In the genomic region with DNA sequence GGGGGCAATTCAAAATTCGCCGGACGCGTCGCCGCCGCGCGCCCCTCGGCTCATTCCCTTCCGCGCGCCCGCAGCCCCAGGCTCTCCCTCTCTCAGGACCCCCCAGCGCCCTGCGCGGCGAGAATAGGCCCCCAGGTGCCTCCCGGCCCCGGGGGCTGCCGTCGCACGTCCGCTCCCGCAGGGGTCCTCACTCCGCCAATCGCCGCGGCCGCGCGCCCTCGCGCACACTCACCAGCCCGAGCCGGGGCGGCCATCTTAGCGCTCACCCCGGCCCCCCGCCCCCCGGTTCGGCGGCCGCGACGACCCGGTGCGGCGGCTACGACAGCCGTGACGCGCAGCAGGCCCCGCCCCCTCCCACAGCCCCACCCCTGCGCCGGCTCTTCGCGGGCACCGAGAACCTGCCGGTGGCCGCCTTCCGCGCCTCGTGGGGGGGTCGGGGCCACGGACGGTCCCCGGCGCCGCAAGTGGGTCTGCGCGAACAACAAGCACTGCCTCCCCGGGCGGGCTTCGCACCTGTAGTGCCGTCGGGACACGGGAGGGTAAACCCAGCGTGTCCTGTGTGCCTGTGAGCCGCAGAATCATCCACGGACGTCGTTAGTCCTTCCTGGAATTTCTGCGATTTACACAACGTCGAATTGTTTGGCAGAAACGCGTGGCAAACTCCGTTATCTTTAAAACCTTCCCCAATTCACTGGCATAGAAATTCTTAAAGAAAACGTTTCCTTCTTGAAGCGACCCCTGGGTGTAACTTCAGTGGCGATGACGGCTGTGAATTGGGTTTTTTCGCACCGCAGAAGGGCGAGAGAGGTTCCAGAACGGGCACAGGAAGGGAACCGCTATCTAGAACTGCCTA, we compare ENCODE assay signal across 8 cellular contexts. TPM values are rescaled to one million over a fixed set of nuclear protein-coding genes. Genes with fewer than 3 reads are reported as not detected.
DNase-seq lines count a peak whose midpoint lies in the region; ATAC-seq lines count a peak whose summit lies in the region.

No MANE protein-coding gene starts in this region.

- ATAC-seq in esophagus mucosa (peak; percentile 73), GM21825 (IDR thresholded peaks at IDR 0.05; ENCODE audit: unreplicated experiment) (no peak)
- ATAC-seq in naive thymus-derived CD4-positive, alpha-beta T cell, result peak; percentile 94

- intact Hi-C loops in naive thymus-derived CD4-positive, alpha-beta T cell (cut with micrococcal nuclease), result loop anchor here (1.0 to 10.0 kb wide), 14 partner anchors 74 to 1874 kb away; a partner anchor contains a TSS

- no peaks in the 10 kb centered on the region for H3K27me3 ChIP-seq in naive thymus-derived CD4-positive, alpha-beta T cell (ENCODE audit: control insufficient read depth in 2 of 2, insufficient read depth in 2 of 2, low read length in 2 of 2)

- no peaks in the 10 kb centered on the region for H3K9me3 ChIP-seq in naive thymus-derived CD4-positive, alpha-beta T cell (ENCODE audit: control insufficient read depth in 2 of 3, low read length in 3 of 3)

- CTCF ChIA-PET in naive thymus-derived CD4-positive, alpha-beta T cell (lab: Charles Lee), result no interaction called here

- peaks cover 0 to 22% (median 7%) of the 10 kb centered on the region in 5 donors for H3K27me3 Mint-ChIP-seq in naive thymus-derived CD4-positive, alpha-beta T cell

- H3K36me3 Mint-ChIP-seq in naive thymus-derived CD4-positive, alpha-beta T cell, result peaks cover 0 to 5% (median 0%) of the 10 kb centered on the region in 5 donors

- peaks cover 36 to 73% (median 61%) of the 10 kb centered on the region in 7 donors for H3K4me1 Mint-ChIP-seq in naive thymus-derived CD4-positive, alpha-beta T cell

- H3K4me1 ChIP-seq in naive thymus-derived CD4-positive, alpha-beta T cell (ENCODE audit: control insufficient read depth in 2 of 2, insufficient read depth in 2 of 2, low read length in 2 of 2), result peaks cover 6 to 23% of the 10 kb centered on the region in 2 donors

- peak overlapping the region; percentile 75 for H3K4me3 ChIP-seq in naive thymus-derived CD4-positive, alpha-beta T cell (ENCODE audit: low read length)

- H3K9me3 Mint-ChIP-seq in naive thymus-derived CD4-positive, alpha-beta T cell, result peaks cover 0 to 6% (median 2%) of the 10 kb centered on the region in 11 donors

- H3K27ac ChIP-seq in naive thymus-derived CD4-positive, alpha-beta T cell (ENCODE audit: low read depth, low read length), result peak overlapping the region; percentile 96

- peaks cover 0 to 8% (median 0%) of the 10 kb centered on the region in 3 experiments for H3K36me3 ChIP-seq in naive thymus-derived CD4-positive, alpha-beta T cell (ENCODE audit: control insufficient read depth in 2 of 3, insufficient read depth in 3 of 3, low read length in 3 of 3)

- POLR2A ChIA-PET in naive thymus-derived CD4-positive, alpha-beta T cell (lab: Charles Lee), result interaction anchor here (1.6 to 1.7 kb wide), 2 partner anchors 73 to 75 kb away, joined by 4 to 14 read pairs; a partner anchor contains a TSS

- H3K27ac Mint-ChIP-seq in naive thymus-derived CD4-positive, alpha-beta T cell, result peak overlapping the region; percentile 70 to 98 (median 94)

- peak; percentile 26 for DNase-seq in CMK (ENCODE audit: low read depth)
- DNase-seq in NCI-H1930 (lab: John Stamatoyannopoulos, UW), result peak; percentile 68 to 73
- DNase-seq in activated T-cell treated with anti-CD3 and anti-CD28 coated beads for 4 hours, result peak; percentile 55
- DNase-seq in naive thymus-derived CD4-positive, alpha-beta T cell, result peak; percentile 66 to 81 (median 77)
- DNase-seq in stimulated activated CD8-positive, alpha-beta memory T cell treated with anti-CD3 and anti-CD28 coated beads, Interleukin-7, amount 100 ng/mL, for 24 hours (ENCODE audit: low read depth), result peak; percentile 30
- no peak for DNase-seq in mesenteric fat pad (ENCODE audit: low spot score)

- H3K4me3 Mint-ChIP-seq in naive thymus-derived CD4-positive, alpha-beta T cell, result peak overlapping the region; percentile 89 to 96 (median 94)

RNA-seq across cellular contexts. Expression of a gene that starts 2.5 kb away (rescaled TPM):
- not detected for total RNA-seq in esophagus mucosa
- 10 to 100 TPM in 2 of 5 experiments, 1 to 10 TPM in 3; 3.3 to 12.2 (median 4.8) TPM for total RNA-seq in naive thymus-derived CD4-positive, alpha-beta T cell
- polyA plus RNA-seq in naive thymus-derived CD4-positive, alpha-beta T cell, result 10 to 100 TPM; 14.0 to 15.1 TPM
- 1.3 TPM for total RNA-seq in mesenteric fat pad
